Comparison of ENCODE assay signal across 20 cellular contexts in the genomic region with DNA sequence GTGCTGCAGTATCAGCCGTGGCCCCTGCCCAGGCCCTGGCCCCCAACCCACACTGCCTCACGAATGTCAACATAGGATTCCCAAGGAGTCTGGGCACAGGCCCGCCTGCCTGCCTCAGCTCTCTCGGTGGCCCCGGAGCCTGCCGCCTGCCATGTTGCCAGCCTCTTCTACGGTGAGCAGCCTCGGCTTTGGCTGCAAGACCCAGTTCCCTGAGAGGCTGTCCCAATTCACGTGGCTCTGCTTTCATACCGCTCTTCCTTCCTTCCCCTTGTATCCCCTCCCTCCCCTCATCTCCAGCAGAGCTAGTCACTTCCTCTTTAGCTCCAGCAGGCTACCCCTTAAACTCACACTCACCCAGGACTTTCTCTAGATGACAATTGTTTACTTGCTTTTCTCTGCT. TPM values are rescaled to one million over a fixed set of nuclear protein-coding genes. Genes with fewer than 3 reads are reported as not detected.
DNase-seq lines count a peak whose midpoint lies in the region; ATAC-seq, FAIRE-seq and TF ChIP-seq lines count a peak whose summit lies in the region.
"Had no signal": no experiment of that assay in that cellular context is flagged by ENCODE, and none has a peak within 500 bp of the region (broad histone marks: within the 10 kb centered on the region; RNA-seq: fewer than 3 reads in every experiment).

No MANE protein-coding gene starts in this region.

- 82% methylated on average over 8 of the region's 10 CpGs for WGBS in right lobe of liver (ENCODE audit: insufficient coverage, low coverage, low lambda C conversion rate, missing lambda C conversion rate)
- WGBS in HepG2 (ENCODE audit: low lambda C conversion rate), result 64% methylated on average over 10 of the region's 10 CpGs
- WGBS in esophagus muscularis mucosa, result 78% methylated on average over 10 of the region's 10 CpGs

- POLR2A ChIA-PET in HepG2 (lab: Yijun Ruan, JAX) (interaction anchor here (1.1 kb wide), 1 partner anchor 12 kb away, joined by 4 read pairs; no protein-coding TSS in a partner anchor), OCI-LY7 (lab: Charles Lee) (interaction anchor here (0.5 kb wide), 1 partner anchor 33 kb away, joined by 4 read pairs; no protein-coding TSS in a partner anchor)

- no peak for TF ChIP-seq POLR2A in right lobe of liver (IDR thresholded peaks at IDR 0.05)
- TF ChIP-seq POLR2A in HepG2 (IDR thresholded peaks at IDR 0.05; ENCODE audit: insufficient read depth in 1 of 2, low read depth in 2 of 2, low read length in 2 of 2), result no peak
- no peak for TF ChIP-seq POLR2A in esophagus muscularis mucosa (IDR thresholded peaks at IDR 0.05; ENCODE audit: low read depth)

- H3K9me3 ChIP-seq in right lobe of liver, result no peaks in the 10 kb centered on the region
- H3K9me3 ChIP-seq in HepG2 (ENCODE audit: low read length), result no peaks in the 10 kb centered on the region
- no peaks in the 10 kb centered on the region for H3K9me3 ChIP-seq in left lung
- no peaks in the 10 kb centered on the region for H3K9me3 ChIP-seq in OCI-LY7 (ENCODE audit: low read length)
- H3K9me3 ChIP-seq in esophagus muscularis mucosa, result no peaks in the 10 kb centered on the region
- H3K9me3 ChIP-seq: A549, body of pancreas, prostate gland, tibial artery had no signal

- BruUV-seq in HepG2 (replicated peaks; lab: Mats Ljungman, UMichigan), result no TSS peak
- BruUV-seq in OCI-LY7 (replicated peaks; lab: Mats Ljungman, UMichigan), result no TSS peak

- H3K4me1 ChIP-seq in right lobe of liver (no peaks in the 10 kb centered on the region), HepG2 (ENCODE audit: insufficient read depth, low read length) (peaks cover 26% of the 10 kb centered on the region), left lung (peaks cover 0 to 6% of the 10 kb centered on the region in 2 donors), OCI-LY7 (ENCODE audit: insufficient read depth, low read length, poor library complexity, severe bottlenecking) (peaks cover 12% of the 10 kb centered on the region), esophagus muscularis mucosa (no peaks in the 10 kb centered on the region)
- H3K4me1 ChIP-seq: A549, body of pancreas, prostate gland, tibial artery had no signal

- H3K27me3 ChIP-seq in right lobe of liver, result no peaks in the 10 kb centered on the region
- peaks cover 1 to 6% of the 10 kb centered on the region in 2 experiments; a peak in 4 of 5 replicates for H3K27me3 ChIP-seq in HepG2 (ENCODE audit: control insufficient read depth in 1 of 2, insufficient read depth in 2 of 2, low read length in 2 of 2)
- no peaks in the 10 kb centered on the region for H3K27me3 ChIP-seq in left lung
- no peaks in the 10 kb centered on the region for H3K27me3 ChIP-seq in esophagus muscularis mucosa
- H3K27me3 ChIP-seq: body of pancreas, tibial artery had no signal

- intact Hi-C loops in right lobe of liver (cut with DNase I), result no loop called here
- intact Hi-C loops in HepG2 (cut with micrococcal nuclease; ENCODE audit: unreplicated experiment), result no loop called here
- intact Hi-C loops in left lung (cut with DNase I), result no loop called here
- intact Hi-C loops in OCI-LY7 (cut with micrococcal nuclease; ENCODE audit: unreplicated experiment), result no loop called here
- intact Hi-C loops in esophagus muscularis mucosa (cut with DNase I), result no loop called here

- H4K20me1 ChIP-seq in HepG2 (ENCODE audit: insufficient read depth, low read length) (no peaks in the 10 kb centered on the region), OCI-LY7 (ENCODE audit: insufficient read depth, low read length) (no peaks in the 10 kb centered on the region)

- ATAC-seq in right lobe of liver (peak; percentile 12 to 47 (median 30)), HepG2 (no peak), left lung (peak; percentile 57), HG03108 (IDR thresholded peaks at IDR 0.05; ENCODE audit: unreplicated experiment) (no peak)
- ATAC-seq: A549; activated CD8-positive, alpha-beta T cell treated with anti-CD3 and anti-CD28 coated beads, Interleukin-2, amount 10 ng/mL, durations not matched to agents 7 days and 5 days; body of pancreas had no signal

- H3K27ac ChIP-seq in right lobe of liver (no peak overlapping the region), HepG2 (ENCODE audit: extremely low read length, insufficient read depth, low read length) (no peak overlapping the region), left lung (peak overlapping the region in 1 of 2 donors; percentile 40), OCI-LY7 (ENCODE audit: low read depth, low read length, poor library complexity, severe bottlenecking) (no peak overlapping the region), esophagus muscularis mucosa (replicated peaks in 1 of 4) (no peak overlapping the region)
- H3K27ac ChIP-seq: A549, body of pancreas, prostate gland, tibial artery had no signal

- no peak overlapping the region for H3K4me3 ChIP-seq in right lobe of liver
- no peak overlapping the region for H3K4me3 ChIP-seq in HepG2 (replicated peaks in 1 of 3; ENCODE audit: insufficient read depth in 1 of 3, low read depth in 2 of 3, low read length in 3 of 3)
- H3K4me3 ChIP-seq in left lung, result peak overlapping the region in 1 of 2 donors; percentile 2
- H3K4me3 ChIP-seq in OCI-LY7 (ENCODE audit: low read depth, low read length, poor library complexity, severe bottlenecking), result no peak overlapping the region
- H3K4me3 ChIP-seq in esophagus muscularis mucosa, result no peak overlapping the region
- H3K4me3 ChIP-seq: A549, body of pancreas, prostate gland, tibial artery had no signal

- CTCF ChIA-PET in HepG2 (lab: Yijun Ruan, JAX; ENCODE audit: low intra/inter-chr PET ratio, low total read pairs), result no interaction called here
- CTCF ChIA-PET in OCI-LY7 (lab: Charles Lee; ENCODE audit: unreplicated experiment), result no interaction called here

- TF ChIP-seq CTCF in right lobe of liver (IDR thresholded peaks at IDR 0.05), result no peak
- no peak for TF ChIP-seq CTCF in HepG2 (CRISPR knock-in tag; IDR thresholded peaks at IDR 0.05)
- TF ChIP-seq CTCF in left lung (IDR thresholded peaks at IDR 0.05), result no peak
- no peak for TF ChIP-seq CTCF in OCI-LY7 (conservative IDR thresholded peaks at IDR 0.05; ENCODE audit: low read length)
- TF ChIP-seq CTCF in esophagus muscularis mucosa (IDR thresholded peaks at IDR 0.05), result no peak

- H3K79me2 ChIP-seq in HepG2 (ENCODE audit: insufficient read depth, low read length) (no peaks in the 10 kb centered on the region), OCI-LY7 (ENCODE audit: insufficient read depth, low read depth, low read length) (no peaks in the 10 kb centered on the region)

- FAIRE-seq in HepG2 (lab: Jason Lieb, UNC) (no peak), HTR-8/SVneo (lab: Jason Lieb, UNC) (no peak)
- FAIRE-seq: A549, RCC 7860 had no signal

- TF ChIP-seq RAD21 in HepG2 (CRISPR knock-in tag; IDR thresholded peaks at IDR 0.05), result no peak

- H3K36me3 ChIP-seq in right lobe of liver (no peaks in the 10 kb centered on the region), HepG2 (replicated peaks in 1 of 2; ENCODE audit: control insufficient read depth in 1 of 2, insufficient read depth in 2 of 2, low read length in 2 of 2) (no peaks in the 10 kb centered on the region), left lung (no peaks in the 10 kb centered on the region), OCI-LY7 (ENCODE audit: insufficient read depth, low read length) (no peaks in the 10 kb centered on the region), esophagus muscularis mucosa (no peaks in the 10 kb centered on the region)
- H3K36me3 ChIP-seq: prostate gland, tibial artery had no signal

- no peak for TF ChIP-seq EP300 in HepG2 (IDR thresholded peaks at IDR 0.05; ENCODE audit: low read depth in 2 of 2, low read length in 2 of 2)
- no peak for TF ChIP-seq EP300 in HepG2 (CRISPR knock-in tag; IDR thresholded peaks at IDR 0.05; ENCODE audit: borderline replicate concordance)
- no peak for TF ChIP-seq EP300 in esophagus muscularis mucosa (IDR thresholded peaks at IDR 0.05)

- H3K9ac ChIP-seq in HepG2 (ENCODE audit: insufficient read depth, low read depth, low read length), result no peak overlapping the region

- in situ Hi-C loops in HepG2 (cut with HindIII; ENCODE audit: extremely low pct_ligation_motif_present, low pct_unique_long_range_greater_than_20kb), result no loop called here

- no peak overlapping the region for H3K4me2 ChIP-seq in HepG2 (ENCODE audit: low read depth, low read length)
- no peak overlapping the region for H3K4me2 ChIP-seq in OCI-LY7 (ENCODE audit: low read length)
- H3K4me2 ChIP-seq: A549 had no signal

- H3K9me2 ChIP-seq in OCI-LY7 (ENCODE audit: insufficient read depth, low read length), result no peaks in the 10 kb centered on the region

- DNase-seq in right lobe of liver, result no peak
- no peak for DNase-seq in HepG2 (ENCODE audit: low spot score)
- peak; percentile 73 for DNase-seq in SKM-1 (lab: John Stamatoyannopoulos, UW; ENCODE audit: unreplicated experiment)
- DNase-seq in left lung, result no peak
- DNase-seq in HTR-8/SVneo (ENCODE audit: insufficient read length, low spot score), result no peak
- DNase-seq in OCI-LY7 (ENCODE audit: low spot score), result no peak
- DNase-seq in esophagus muscularis mucosa (ENCODE audit: extremely low spot score), result no peak
- DNase-seq: activated B cell treated with CpG ODN at 0.5 μM for 24 hours; activated CD8-positive, alpha-beta T cell treated with anti-CD3 and anti-CD28 coated beads, Interleukin-2, amount 10 ng/mL, durations not matched to agents 7 days and 5 days; body of pancreas; CD8-positive, alpha-beta memory T cell; NCI-H1092 treated with DMSO at 0.1 percent for 48 hours; NCI-H2107; NCI-H69; stimulated activated naive CD4-positive, alpha-beta T cell; tibial artery had no signal

- H2AFZ ChIP-seq in HepG2 (ENCODE audit: low read length) (no peak overlapping the region), OCI-LY7 (ENCODE audit: low read length) (no peak overlapping the region)

RNA-seq across cellular contexts. Expression of gene SERP2, which starts 42.7 kb away (rescaled TPM):
- total RNA-seq in right lobe of liver, result 1 to 10 TPM; 2.1 to 9.0 (median 2.8) TPM
- total RNA-seq in HepG2 (2016; rRNA removed; fragmentation: Illumina TruSeq; extraction: Trizol), result not detected in 2 replicates
- not detected in 2 replicates for total RNA-seq in HepG2 (2016; cell fraction: cytosol; rRNA removed; fragmentation: Illumina TruSeq; extraction: Trizol; ENCODE audit: low read depth)
- not detected in 2 replicates for total RNA-seq in HepG2 (2016; cell fraction: insoluble cytoplasmic fraction; rRNA removed; fragmentation: Illumina TruSeq; extraction: Trizol)
- not detected in 2 replicates for total RNA-seq in HepG2 (2016; cell fraction: membrane; rRNA removed; fragmentation: Illumina TruSeq; extraction: Trizol)
- total RNA-seq in HepG2 (2016; cell fraction: nucleus; rRNA removed; fragmentation: Illumina TruSeq; extraction: Trizol), result not detected in 2 replicates
- polyA plus RNA-seq in HepG2 (2011; rRNA removed), result not detected in 2 replicates
- polyA plus RNA-seq in HepG2 (2011; cell fraction: cytosol; rRNA removed), result not detected in 2 replicates
- not detected in 2 replicates for polyA plus RNA-seq in HepG2 (2011; cell fraction: nucleus; rRNA removed)
- polyA plus RNA-seq in HepG2 (2012), result not detected in 2 replicates
- polyA plus RNA-seq in HepG2 (2016; cell fraction: cytosol; fragmentation: Illumina TruSeq; extraction: Trizol; ENCODE audit: low read depth), result not detected in 2 replicates
- polyA plus RNA-seq in HepG2 (2016; cell fraction: insoluble cytoplasmic fraction; fragmentation: Illumina TruSeq; extraction: Trizol; ENCODE audit: low read depth), result not detected in 2 replicates
- polyA plus RNA-seq in HepG2 (2016; cell fraction: membrane; fragmentation: Illumina TruSeq; extraction: Trizol; ENCODE audit: low read depth), result not detected in 2 replicates
- not detected in 2 replicates for polyA plus RNA-seq in HepG2 (2016; cell fraction: nucleus; fragmentation: Illumina TruSeq; extraction: Trizol; ENCODE audit: insufficient read depth, low read depth)
- not detected in 2 replicates for polyA minus RNA-seq in HepG2 (2011; rRNA and poly(A)+ RNA removed; ENCODE audit: low replicate concordance)
- not detected in 2 replicates for polyA minus RNA-seq in HepG2 (2011; cell fraction: cytosol; rRNA and poly(A)+ RNA removed)
- not detected in 2 replicates for polyA minus RNA-seq in HepG2 (2011; cell fraction: nucleus; rRNA and poly(A)+ RNA removed)
- total RNA-seq in left lung, result 1 to 10 TPM; 1.9 to 4.5 TPM
- not detected in 2 replicates for total RNA-seq in OCI-LY7 (2014; rRNA removed; shearing (Covaris generic))
- not detected in 2 replicates for total RNA-seq in OCI-LY7 (2022)
- 1 to 10 TPM; 5.8 to 9.5 (median 7.4) TPM for total RNA-seq in esophagus muscularis mucosa
- polyA plus RNA-seq: A549 had no signal

Comparison
In these comparisons a context has a peak if more than half of its experiments do, and no peak if none do; other contexts are left out.
1. ATAC-seq: peak in right lobe of liver (4 of 4) and left lung (single experiment); none in HepG2 (single experiment) and HG03108 (single experiment).